ENCODE assay signal across 1 cellular context in genomic region chr4:105551968-105552746, GRCh38.
TF ChIP-seq lines count a peak whose summit lies in the region.

A gene with protein sequence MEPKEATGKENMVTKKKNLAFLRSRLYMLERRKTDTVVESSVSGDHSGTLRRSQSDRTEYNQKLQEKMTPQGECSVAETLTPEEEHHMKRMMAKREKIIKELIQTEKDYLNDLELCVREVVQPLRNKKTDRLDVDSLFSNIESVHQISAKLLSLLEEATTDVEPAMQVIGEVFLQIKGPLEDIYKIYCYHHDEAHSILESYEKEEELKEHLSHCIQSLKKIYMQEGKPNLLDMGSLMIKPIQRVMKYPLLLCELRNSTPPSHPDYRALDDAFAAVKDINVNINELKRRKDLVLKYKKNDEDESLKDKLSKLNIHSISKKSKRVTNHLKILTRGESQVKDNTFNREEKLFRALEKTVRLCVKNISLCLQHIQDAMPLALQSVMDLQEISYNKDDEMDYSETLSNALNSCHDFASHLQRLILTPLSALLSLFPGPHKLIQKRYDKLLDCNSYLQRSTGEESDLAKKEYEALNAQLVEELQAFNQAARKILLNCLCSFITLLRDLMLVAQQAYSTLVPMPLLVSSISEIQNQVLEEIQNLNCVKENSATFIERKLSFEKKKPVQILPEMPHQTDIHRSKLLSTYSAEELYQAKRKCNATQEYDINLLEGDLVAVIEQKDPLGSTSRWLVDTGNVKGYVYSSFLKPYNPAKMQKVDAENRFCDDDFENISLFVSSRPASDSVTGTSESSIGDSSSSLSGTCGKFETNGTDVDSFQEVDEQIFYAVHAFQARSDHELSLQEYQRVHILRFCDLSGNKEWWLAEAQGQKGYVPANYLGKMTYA (plus strand): TSS chr4:105552620. CDS start chr4:105552766, 146 bp downstream.

TF ChIP-seq in HepG2, 621 proteins besides CTCF, POLR2A, EP300 and RAD21:
- TF ChIP-seq THRA (CRISPR knock-in tag; IDR thresholded peaks at IDR 0.05; ENCODE audit: borderline replicate concordance) (no peak), ZNF777 (CRISPR knock-in tag; IDR thresholded peaks at IDR 0.05) (no peak), HMG20B (CRISPR knock-in tag; conservative IDR thresholded peaks at IDR 0.05) (no peak)
